ENCODE assay signal across 15 cellular contexts in genomic region chr4:87304659-87305277, GRCh38. TPM values are rescaled to one million over a fixed set of nuclear protein-coding genes. Genes with fewer than 3 reads are reported as not detected.
DNase-seq lines count a peak whose midpoint lies in the region; ATAC-seq and TF ChIP-seq lines count a peak whose summit lies in the region.
"Had no signal": no experiment of that assay in that cellular context is flagged by ENCODE, and none has a peak within 500 bp of the region (broad histone marks: within the 10 kb centered on the region; RNA-seq: fewer than 3 reads in every experiment).

No MANE protein-coding gene starts in this region.

- POLR2A ChIA-PET in Panc1 (lab: Charles Lee): interaction anchor here (0.7 kb wide), 1 partner anchor 653 kb away, joined by 3 read pairs; no protein-coding TSS in a partner anchor

- CTCF ChIA-PET in Panc1 (lab: Charles Lee): no interaction called here

- no peak for TF ChIP-seq EP300 in sigmoid colon (IDR thresholded peaks at IDR 0.05)

- H3K4me1 ChIP-seq in Panc1 (ENCODE audit: control insufficient read depth, insufficient read depth, low read length) (no peaks in the 10 kb centered on the region), thyroid gland (peaks cover 0 to 2% of the 10 kb centered on the region in 2 donors), sigmoid colon (peaks cover 0 to 3% (median 0%) of the 10 kb centered on the region in 4 donors)
- H3K4me1 ChIP-seq: SJSA1 had no signal

- in situ Hi-C loops in Panc1 (cut with HindIII; ENCODE audit: low pct_unique_long_range_greater_than_20kb, low sequenced_read_pairs): no loop called here

- BruUV-seq in Panc1 (replicated peaks; lab: Mats Ljungman, UMichigan): no TSS peak

- H3K9me3 ChIP-seq in Panc1 (ENCODE audit: control insufficient read depth, insufficient read depth, low read depth, low read length) (no peaks in the 10 kb centered on the region), thyroid gland (no peaks in the 10 kb centered on the region), sigmoid colon (no peaks in the 10 kb centered on the region)
- H3K9me3 ChIP-seq: Caco-2, SJSA1 had no signal

- H3K27me3 ChIP-seq in Panc1 (ENCODE audit: control insufficient read depth, insufficient read depth, low read length): no peaks in the 10 kb centered on the region
- no peaks in the 10 kb centered on the region for H3K27me3 ChIP-seq in thyroid gland
- H3K27me3 ChIP-seq in sigmoid colon: no peaks in the 10 kb centered on the region

- H3K27ac ChIP-seq in Panc1 (ENCODE audit: low read length): no peak overlapping the region
- H3K27ac ChIP-seq in thyroid gland: peak overlapping the region in 2 of 3 donors; percentile 8 to 48
- H3K27ac ChIP-seq in sigmoid colon: no peak overlapping the region
- H3K27ac ChIP-seq: SJSA1 had no signal

- 46 to 47% methylated on average over 5 of the region's 5 CpGs for WGBS in thyroid gland, 2 donors
- WGBS in sigmoid colon, 2 donors: 61 to 63% methylated on average over 5 of the region's 5 CpGs

- TF ChIP-seq POLR2A in thyroid gland (IDR thresholded peaks at IDR 0.05) (no peak), sigmoid colon (IDR thresholded peaks at IDR 0.05) (no peak)

- peak; percentile 65 for ATAC-seq in Panc1

- no peak for TF ChIP-seq CTCF in Panc1 (IDR thresholded peaks at IDR 0.05)
- TF ChIP-seq CTCF in fibroblast of villous mesenchyme (IDR thresholded peaks at IDR 0.05; ENCODE audit: insufficient read depth, low read depth, low read length): no peak
- no peak for TF ChIP-seq CTCF in thyroid gland (IDR thresholded peaks at IDR 0.05)
- TF ChIP-seq CTCF in sigmoid colon (IDR thresholded peaks at IDR 0.05): no peak

- DNase-seq in NCI-H2029 (lab: John Stamatoyannopoulos, UW): peak; percentile 26
- no peak for DNase-seq in NCI-H2029 treated with DMSO at 0.1 percent for 48 hours (lab: John Stamatoyannopoulos, UW)
- DNase-seq in Panc1 (ENCODE audit: low read depth, low spot score): no peak
- peak; percentile 30 for DNase-seq in fibroblast of villous mesenchyme (ENCODE audit: low read depth)
- no peak for DNase-seq in thyroid gland
- no peak for DNase-seq in sigmoid colon
- DNase-seq in activated naive CD4-positive, alpha-beta T cell treated with anti-CD3 and anti-CD28 coated beads, Interleukin-2, amount 50 U/mL, for 16 hours: no peak
- DNase-seq in activated CD8-positive, alpha-beta memory T cell treated with anti-CD3 and anti-CD28 coated beads for 24 hours: no peak
- DNase-seq: activated naive CD8-positive, alpha-beta T cell treated with anti-CD3 and anti-CD28 coated beads, Interleukin-2, amount 10 ng/mL, durations not matched to agents 7 days and 5 days; dermis blood vessel endothelial cell; NCI-H1092 treated with DMSO at 0.1 percent for 48 hours had no signal

- no peaks in the 10 kb centered on the region for H3K36me3 ChIP-seq in Panc1 (ENCODE audit: control insufficient read depth, insufficient read depth, low read length)
- no peaks in the 10 kb centered on the region for H3K36me3 ChIP-seq in thyroid gland
- H3K36me3 ChIP-seq in sigmoid colon: no peaks in the 10 kb centered on the region
- H3K36me3 ChIP-seq: SJSA1 had no signal

- intact Hi-C loops in Panc1 (cut with micrococcal nuclease; ENCODE audit: unreplicated experiment) (no loop called here), thyroid gland (cut with DNase I) (no loop called here), sigmoid colon (cut with DNase I) (no loop called here)

- H3K4me3 ChIP-seq in Panc1 (ENCODE audit: low read depth in 2 of 2, low read length in 2 of 2) (no peak overlapping the region), fibroblast of villous mesenchyme (ENCODE audit: low read depth, low read length) (no peak overlapping the region), thyroid gland (replicated peaks in 1 of 3) (no peak overlapping the region), sigmoid colon (no peak overlapping the region)
- H3K4me3 ChIP-seq: SJSA1 had no signal

RNA-seq across cellular contexts. Expression of gene HSD17B13, which starts 17.9 kb away (rescaled TPM):
- total RNA-seq in Panc1 (2021; ENCODE audit: unreplicated experiment) (0.13 TPM), fibroblast of villous mesenchyme (under 0.01 TPM in 1 of 2 replicates, not detected in the other), thyroid gland (1 to 10 TPM in 1 of 4 donors, under 1 TPM in 3; 0.22 to 1.7 (median 0.39) TPM), sigmoid colon (1 to 10 TPM in 2 of 4 donors, under 1 TPM in 2; 0.27 to 1.8 (median 0.91) TPM)
- not detected for polyA plus RNA-seq in Panc1 (2012; ENCODE audit: insufficient read length)
- under 1 TPM in 2 of 3 donors, not detected in 1; 0.13 to 0.60 TPM for polyA plus RNA-seq in sigmoid colon
- total RNA-seq: A673, dermis blood vessel endothelial cell, SJSA1 had no signal
- polyA plus RNA-seq: neural cell had no signal

Comparison
In these comparisons a context has a peak if more than half of its experiments do, and no peak if none do; other contexts are left out.
1. DNase-seq: peak in NCI-H2029 (single experiment) and fibroblast of villous mesenchyme (single experiment); none in NCI-H2029 treated with DMSO at 0.1 percent for 48 hours (single experiment), Panc1 (single experiment), thyroid gland (0 of 2), sigmoid colon (single experiment), activated naive CD4-positive, alpha-beta T cell treated with anti-CD3 and anti-CD28 coated beads, Interleukin-2, amount 50 U/mL, for 16 hours (single experiment) and activated CD8-positive, alpha-beta memory T cell treated with anti-CD3 and anti-CD28 coated beads for 24 hours (single experiment).
2. H3K27ac ChIP-seq: peak in thyroid gland (2 of 3); none in Panc1 (single experiment) and sigmoid colon (0 of 4).